ENCODE assay signal across 20 cellular contexts in genomic region chr10:132386419-132386831, GRCh38. TPM values are rescaled to one million over a fixed set of nuclear protein-coding genes. Genes with fewer than 3 reads are reported as not detected.
DNase-seq lines count a peak whose midpoint lies in the region; ATAC-seq and TF ChIP-seq lines count a peak whose summit lies in the region.
"Had no signal": no experiment of that assay in that cellular context is flagged by ENCODE, and none has a peak within 500 bp of the region (broad histone marks: within the 10 kb centered on the region; RNA-seq: fewer than 3 reads in every experiment).

No MANE protein-coding gene starts in this region.

- no peak overlapping the region for H2BK15ac ChIP-seq in mesenchymal stem cell (ENCODE audit: low read depth, poor library complexity, severe bottlenecking)

- TF ChIP-seq POLR2A in Peyer's patch (IDR thresholded peaks at IDR 0.05): no peak

- intact Hi-C loops in activated naive CD4-positive, alpha-beta T cell treated with anti-CD3 and anti-CD28 coated beads for 36 hours (cut with micrococcal nuclease): loop anchor here (10.0 kb wide), 1 partner anchor 248 kb away; no protein-coding TSS in a partner anchor

- H3K27ac Mint-ChIP-seq in activated naive CD4-positive, alpha-beta T cell treated with anti-CD3 and anti-CD28 coated beads for 36 hours: no peak overlapping the region
- peak overlapping the region; percentile 18 for H3K27ac Mint-ChIP-seq in type B pancreatic cell
- H3K27ac Mint-ChIP-seq: CD8-positive, alpha-beta T cell had no signal

- no peaks in the 10 kb centered on the region for H3K27me3 Mint-ChIP-seq in activated naive CD4-positive, alpha-beta T cell treated with anti-CD3 and anti-CD28 coated beads for 36 hours (ENCODE audit: low read depth)
- no peaks in the 10 kb centered on the region for H3K27me3 Mint-ChIP-seq in type B pancreatic cell

- peaks cover 0 to 14% (median 10%) of the 10 kb centered on the region in 4 donors for H3K4me1 ChIP-seq in Peyer's patch
- H3K4me1 ChIP-seq in mesenchymal stem cell (ENCODE audit: control insufficient read depth, insufficient read depth, low read depth, low read length): peaks cover 16% of the 10 kb centered on the region

- no peak overlapping the region for H2BK5ac ChIP-seq in mesenchymal stem cell (ENCODE audit: low read depth, low read length, poor library complexity, severe bottlenecking)

- H3K14ac ChIP-seq in mesenchymal stem cell (ENCODE audit: low read length in 2 of 2): no peak overlapping the region

- H3K79me1 ChIP-seq in mesenchymal stem cell (replicated peaks; ENCODE audit: low read length, poor library complexity, severe bottlenecking): no peaks in the 10 kb centered on the region

- CTCF ChIA-PET in activated naive CD4-positive, alpha-beta T cell treated with anti-CD3 and anti-CD28 coated beads for 36 hours (lab: Charles Lee): interaction anchor here (1.0 kb wide), 1 partner anchor 68 kb away, joined by 3 read pairs; no protein-coding TSS in a partner anchor

- H3K18ac ChIP-seq in mesenchymal stem cell (ENCODE audit: low read depth in 1 of 2, low read length in 2 of 2): no peak overlapping the region

- no peak overlapping the region for H2AK5ac ChIP-seq in mesenchymal stem cell (ENCODE audit: low read length, severe bottlenecking)

- no peaks in the 10 kb centered on the region for H3K9me3 ChIP-seq in Peyer's patch
- H3K9me3 ChIP-seq in mesenchymal stem cell (ENCODE audit: control insufficient read depth, low read length): peaks cover 10% of the 10 kb centered on the region
- H3K9me3 ChIP-seq: adrenal gland, testis had no signal

- ATAC-seq in GM21367 (IDR thresholded peaks at IDR 0.05; ENCODE audit: unreplicated experiment): no peak
- ATAC-seq: activated T-cell treated with anti-CD3 and anti-CD28 coated beads, Interleukin-2, amount 50 U/mL, for 4 hours; CD8-positive, alpha-beta T cell; PC-3 had no signal

- H3K4ac ChIP-seq in mesenchymal stem cell (ENCODE audit: low read depth in 1 of 2, low read length in 2 of 2): no peak overlapping the region

- H3K4me3 ChIP-seq in Peyer's patch (no peak overlapping the region), mesenchymal stem cell (ENCODE audit: insufficient read depth in 1 of 2, low read depth in 1 of 2, low read length in 2 of 2) (no peak overlapping the region)
- H3K4me3 ChIP-seq: adrenal gland, breast epithelium, coronary artery, testis had no signal

- H3K9ac ChIP-seq in mesenchymal stem cell (ENCODE audit: low read length): no peak overlapping the region

- peak overlapping the region; percentile 14 for H4K91ac ChIP-seq in mesenchymal stem cell (ENCODE audit: low read length)

- WGBS in mesenchymal stem cell: 84% methylated on average over 9 of the region's 9 CpGs

- H3K4me1 Mint-ChIP-seq in activated naive CD4-positive, alpha-beta T cell treated with anti-CD3 and anti-CD28 coated beads for 36 hours (ENCODE audit: low read depth): peaks cover 7% of the 10 kb centered on the region
- H3K4me1 Mint-ChIP-seq in type B pancreatic cell (ENCODE audit: unreplicated experiment): peaks cover 26% of the 10 kb centered on the region

- no peak overlapping the region for H2BK120ac ChIP-seq in mesenchymal stem cell (ENCODE audit: low read depth, low read length)

- no peak for TF ChIP-seq CTCF in Peyer's patch (IDR thresholded peaks at IDR 0.05)
- TF ChIP-seq CTCF in type B pancreatic cell (conservative IDR thresholded peaks at IDR 0.05): no peak

- peak; percentile 10 for DNase-seq in activated naive CD4-positive, alpha-beta T cell treated with anti-CD3 and anti-CD28 coated beads, Interleukin-2, amount 50 U/mL, for 16 hours
- DNase-seq in activated naive CD4-positive, alpha-beta T cell treated with anti-CD3 and anti-CD28 coated beads for 36 hours: no peak
- DNase-seq in Peyer's patch (peak in 2 of 3 donors; percentile 45 to 49), mesenchymal stem cell (no peak), type B pancreatic cell (ENCODE audit: extremely low spot score, unreplicated experiment) (no peak), GDM1 (lab: John Stamatoyannopoulos, UW) (no peak)
- no peak for DNase-seq in stimulated activated CD8-positive, alpha-beta memory T cell treated with anti-CD3 and anti-CD28 coated beads, Interleukin-4, amount 100 ng/mL, for 48 hours
- DNase-seq: activated T-cell treated with anti-CD3 and anti-CD28 coated beads, Interleukin-2, amount 50 U/mL, for 4 hours; GOT3; KBM-7; NCI-H187 treated with DMSO at 0.1 percent for 48 hours; NCI-H345; PC-3 had no signal

- no peaks in the 10 kb centered on the region for H3K36me3 ChIP-seq in Peyer's patch
- H3K36me3 ChIP-seq in mesenchymal stem cell (ENCODE audit: control insufficient read depth in 1 of 2, insufficient read depth in 2 of 2, low read depth in 1 of 2, low read length in 2 of 2): no peaks in the 10 kb centered on the region
- H3K36me3 ChIP-seq: adrenal gland, breast epithelium, WERI-Rb-1 had no signal

- H3K4me2 ChIP-seq in mesenchymal stem cell (ENCODE audit: low read length, poor library complexity, severe bottlenecking): no peak overlapping the region

- H3K23ac ChIP-seq in mesenchymal stem cell (ENCODE audit: low read length in 2 of 2): no peak overlapping the region

- H2AFZ ChIP-seq in mesenchymal stem cell (ENCODE audit: low read depth, low read length): no peak overlapping the region

- no peaks in the 10 kb centered on the region for H3K36me3 Mint-ChIP-seq in activated naive CD4-positive, alpha-beta T cell treated with anti-CD3 and anti-CD28 coated beads for 36 hours (ENCODE audit: low read depth)
- H3K36me3 Mint-ChIP-seq in type B pancreatic cell: no peaks in the 10 kb centered on the region
- H3K36me3 Mint-ChIP-seq: CD8-positive, alpha-beta T cell had no signal

- H3K27me3 ChIP-seq in Peyer's patch: no peaks in the 10 kb centered on the region
- peaks cover 7 to 22% of the 10 kb centered on the region in 2 experiments for H3K27me3 ChIP-seq in mesenchymal stem cell (ENCODE audit: control insufficient read depth in 1 of 2, insufficient read depth in 1 of 2, low read length in 2 of 2)
- H3K27me3 ChIP-seq: adrenal gland, breast epithelium, testis had no signal

- H4K8ac ChIP-seq in mesenchymal stem cell (ENCODE audit: low read length): no peak overlapping the region

- no peak overlapping the region for H3K4me3 Mint-ChIP-seq in activated naive CD4-positive, alpha-beta T cell treated with anti-CD3 and anti-CD28 coated beads for 36 hours
- no peak overlapping the region for H3K4me3 Mint-ChIP-seq in type B pancreatic cell
- H3K4me3 Mint-ChIP-seq: activated T-cell treated with anti-CD3 and anti-CD28 coated beads, Interleukin-2, amount 50 U/mL, for 4 hours; CD8-positive, alpha-beta T cell had no signal

- H3K27ac ChIP-seq in Peyer's patch (peak overlapping the region in 1 of 4 donors; percentile 30), mesenchymal stem cell (ENCODE audit: low read length, poor library complexity, severe bottlenecking) (no peak overlapping the region)
- H3K27ac ChIP-seq: adrenal gland, breast epithelium, coronary artery, testis, WERI-Rb-1 had no signal

- peak overlapping the region in 1 of 2 experiments; percentile 77 for H2BK12ac ChIP-seq in mesenchymal stem cell (ENCODE audit: low read length in 2 of 2)

- no peaks in the 10 kb centered on the region for H3K9me3 Mint-ChIP-seq in activated naive CD4-positive, alpha-beta T cell treated with anti-CD3 and anti-CD28 coated beads for 36 hours
- no peaks in the 10 kb centered on the region for H3K9me3 Mint-ChIP-seq in type B pancreatic cell
- H3K9me3 Mint-ChIP-seq: activated T-cell treated with anti-CD3 and anti-CD28 coated beads, Interleukin-2, amount 50 U/mL, for 4 hours; CD8-positive, alpha-beta T cell had no signal

RNA-seq across cellular contexts. Expression of gene PWWP2B, which starts 10.6 kb away (rescaled TPM):
- 1 to 10 TPM; 1.5 to 2.2 TPM for total RNA-seq in activated naive CD4-positive, alpha-beta T cell treated with anti-CD3 and anti-CD28 coated beads for 36 hours
- total RNA-seq in Peyer's patch (10 to 100 TPM; 11.4 to 19.2 (median 15.1) TPM), type B pancreatic cell (ENCODE audit: low replicate concordance) (22.6 and 41.4 TPM in 2 replicates)
- 9.8 TPM for polyA plus RNA-seq in mesenchymal stem cell (2013, experiment 1 of 2)
- 9.5 TPM for polyA plus RNA-seq in mesenchymal stem cell (2013, experiment 2 of 2)

RNA-seq across cellular contexts. Expression of gene LRRC27, which starts 54.4 kb away (rescaled TPM):
- total RNA-seq in activated naive CD4-positive, alpha-beta T cell treated with anti-CD3 and anti-CD28 coated beads for 36 hours: 1 to 10 TPM; 1.5 to 1.9 TPM
- total RNA-seq in Peyer's patch (10 to 100 TPM in 3 of 4 donors, 1 to 10 TPM in 1; 5.1 to 22.3 (median 18.5) TPM), type B pancreatic cell (ENCODE audit: low replicate concordance) (8.9 and 14.2 TPM in 2 replicates)
- 12.1 TPM for polyA plus RNA-seq in mesenchymal stem cell (2013, experiment 1 of 2)
- 13.3 TPM for polyA plus RNA-seq in mesenchymal stem cell (2013, experiment 2 of 2)

Comparison
In these comparisons a context has a peak if more than half of its experiments do, and no peak if none do; other contexts are left out.
1. DNase-seq: peak in activated naive CD4-positive, alpha-beta T cell treated with anti-CD3 and anti-CD28 coated beads, Interleukin-2, amount 50 U/mL, for 16 hours (single experiment) and Peyer's patch (2 of 3); none in activated naive CD4-positive, alpha-beta T cell treated with anti-CD3 and anti-CD28 coated beads for 36 hours (single experiment), mesenchymal stem cell (single experiment), type B pancreatic cell (single experiment), stimulated activated CD8-positive, alpha-beta memory T cell treated with anti-CD3 and anti-CD28 coated beads, Interleukin-4, amount 100 ng/mL, for 48 hours (single experiment) and GDM1 (single experiment).